ENCODE assay signal across 13 cellular contexts in the genomic region with DNA sequence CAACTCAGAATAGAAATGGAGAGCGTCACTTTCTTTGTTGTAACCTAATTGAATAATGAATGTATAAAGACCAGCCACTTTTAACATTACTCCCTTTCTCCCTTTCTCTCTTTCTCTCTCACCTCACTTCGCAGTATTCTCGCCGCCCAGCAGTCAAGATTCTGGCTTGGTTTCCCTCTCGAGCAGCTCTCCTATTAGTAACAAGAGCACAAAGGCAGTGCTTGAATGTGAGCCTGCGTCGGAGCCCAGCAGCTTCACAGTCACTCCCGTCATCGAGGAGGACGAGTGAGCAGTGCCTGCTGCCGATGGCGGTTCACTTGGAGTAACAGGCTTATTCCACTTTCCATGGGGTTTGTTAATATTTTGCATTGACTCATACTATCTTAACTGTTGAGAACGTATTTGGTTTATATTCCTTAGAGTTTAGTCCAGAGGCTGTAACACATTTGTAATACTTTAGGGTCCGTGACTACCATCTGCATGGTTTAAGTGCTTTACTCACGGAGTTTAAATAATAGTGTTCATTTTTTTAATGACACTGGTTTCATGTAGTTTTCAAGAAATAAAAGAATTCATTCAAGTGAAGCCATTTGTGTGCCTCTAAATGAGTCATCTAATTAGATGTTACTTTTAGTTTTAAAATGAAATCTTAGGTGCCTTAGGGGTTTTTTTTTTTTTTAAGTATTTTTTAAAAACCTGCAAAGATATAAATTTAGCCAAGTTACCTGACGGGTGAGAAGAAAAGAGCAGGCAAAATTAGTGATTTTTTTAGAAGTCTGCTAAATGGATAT. TPM values are rescaled to one million over a fixed set of nuclear protein-coding genes. Genes with fewer than 3 reads are reported as not detected.
DNase-seq lines count a peak whose midpoint lies in the region; ATAC-seq and TF ChIP-seq lines count a peak whose summit lies in the region.
"Had no signal": no experiment of that assay in that cellular context is flagged by ENCODE, and none has a peak within 500 bp of the region (broad histone marks: within the 10 kb centered on the region; RNA-seq: fewer than 3 reads in every experiment).

No MANE protein-coding gene starts in this region.

- 20 to 27% methylated on average over 15 to 16 of the region's 16 CpGs for whole genome bisulfite sequencing in GM23248 (ENCODE audit: low coverage in 1 of 2, low lambda C conversion rate in 2 of 2, missing lambda C conversion rate in 2 of 2), 2 experiments
- WGBS in psoas muscle, 3 donors, result 18 to 20% (median 20%) methylated on average over 15 to 16 of the region's 16 CpGs

- no peaks in the 10 kb centered on the region for H3K9me2 ChIP-seq in GM23248 (ENCODE audit: insufficient read depth)

- H3K4me1 Mint-ChIP-seq in brain (peaks cover 58% of the 10 kb centered on the region), neural progenitor cell (peaks cover 47% of the 10 kb centered on the region)

- DNase-seq in GM23248 (peak; percentile 19), NCI-H1105 treated with DMSO at 0.1 percent for 48 hours (lab: John Stamatoyannopoulos, UW) (peak; percentile 74), neural progenitor cell (ENCODE audit: low spot score) (peak; percentile 83), AG20443 (ENCODE audit: low spot score) (no peak), psoas muscle (no peak), HuH-7 (ENCODE audit: low spot score) (no peak)
- no peak for DNase-seq in activated CD8-positive, alpha-beta memory T cell treated with anti-CD3 and anti-CD28 coated beads for 24 hours
- DNase-seq: NCI-H1048, T-helper 9 cell, upper lobe of right lung had no signal

- ATAC-seq in psoas muscle, result no peak
- ATAC-seq: upper lobe of right lung had no signal

- peak overlapping the region; percentile 57 to 92 (median 64) for H3K27ac Mint-ChIP-seq in brain
- no peak overlapping the region for H3K27ac Mint-ChIP-seq in neural progenitor cell

- H3K79me2 ChIP-seq in GM23248 (ENCODE audit: insufficient read depth) (no peaks in the 10 kb centered on the region), neural progenitor cell (ENCODE audit: low read depth) (no peaks in the 10 kb centered on the region)

- H3K36me3 Mint-ChIP-seq in brain (no peaks in the 10 kb centered on the region), neural progenitor cell (no peaks in the 10 kb centered on the region)

- H3K9ac ChIP-seq in GM23248 (no peak overlapping the region), neural progenitor cell (no peak overlapping the region)

- H4K20me1 ChIP-seq in GM23248 (ENCODE audit: insufficient read depth), result no peaks in the 10 kb centered on the region
- peaks cover 16% of the 10 kb centered on the region for H4K20me1 ChIP-seq in neural progenitor cell (ENCODE audit: low read depth)

- H3K27me3 ChIP-seq in GM23248 (replicated peaks; ENCODE audit: insufficient read depth) (peaks cover 99% of the 10 kb centered on the region), neural progenitor cell (peaks cover 100% of the 10 kb centered on the region), psoas muscle (ENCODE audit: insufficient read depth in 3 of 3, low read length in 2 of 3) (peaks cover 3 to 85% (median 40%) of the 10 kb centered on the region in 3 donors)

- H3K4me2 ChIP-seq in GM23248 (ENCODE audit: unreplicated experiment) (no peak overlapping the region), neural progenitor cell (peak overlapping the region; percentile 71)

- in situ Hi-C loops in GM23248 (cut with MboI), result no loop called here

- H3K9me3 Mint-ChIP-seq in brain, result peaks cover 0 to 3% (median 0%) of the 10 kb centered on the region in 5 experiments
- H3K9me3 Mint-ChIP-seq in neural progenitor cell, result no peaks in the 10 kb centered on the region

- intact Hi-C loops in psoas muscle (cut with DNase I), result no loop called here

- H3K4me3 ChIP-seq in GM23248 (no peak overlapping the region), neural progenitor cell (peak overlapping the region; percentile 33), psoas muscle (no peak overlapping the region)
- H3K4me3 ChIP-seq: upper lobe of right lung had no signal

- H3K4me1 ChIP-seq in GM23248 (ENCODE audit: insufficient read depth), result no peaks in the 10 kb centered on the region
- H3K4me1 ChIP-seq in neural progenitor cell, result peaks cover 93% of the 10 kb centered on the region
- H3K4me1 ChIP-seq in psoas muscle, result peaks cover 4% of the 10 kb centered on the region

- TF ChIP-seq CTCF in brain (conservative IDR thresholded peaks at IDR 0.05) (no peak), neural progenitor cell (IDR thresholded peaks at IDR 0.05) (no peak), psoas muscle (IDR thresholded peaks at IDR 0.05) (no peak)

- H3K36me3 ChIP-seq in GM23248 (ENCODE audit: low read depth), result no peaks in the 10 kb centered on the region
- no peaks in the 10 kb centered on the region for H3K36me3 ChIP-seq in neural progenitor cell
- H3K36me3 ChIP-seq in psoas muscle (ENCODE audit: insufficient read depth in 1 of 2, low read depth in 1 of 2), result no peaks in the 10 kb centered on the region
- H3K36me3 ChIP-seq: upper lobe of right lung had no signal

- H3K4me3 Mint-ChIP-seq in brain (peak overlapping the region; percentile 60 to 82 (median 75)), neural progenitor cell (peak overlapping the region; percentile 76)

- H2AFZ ChIP-seq in GM23248 (no peak overlapping the region), neural progenitor cell (replicated peaks) (no peak overlapping the region)

- H3K27me3 Mint-ChIP-seq in brain (peaks cover 95% of the 10 kb centered on the region), neural progenitor cell (ENCODE audit: insufficient read depth, low read depth) (peaks cover 70% of the 10 kb centered on the region)

- H3K27ac ChIP-seq in GM23248, result no peak overlapping the region
- H3K27ac ChIP-seq in neural progenitor cell, result no peak overlapping the region
- H3K27ac ChIP-seq in psoas muscle, result no peak overlapping the region
- H3K27ac ChIP-seq: upper lobe of right lung had no signal

- no peaks in the 10 kb centered on the region for H3F3A ChIP-seq in GM23248 (ENCODE audit: insufficient read depth)
- peaks cover 56% of the 10 kb centered on the region for H3F3A ChIP-seq in neural progenitor cell (ENCODE audit: low read depth)

- no peaks in the 10 kb centered on the region for H3K9me3 ChIP-seq in GM23248 (ENCODE audit: low read depth)
- H3K9me3 ChIP-seq in neural progenitor cell (ENCODE audit: low read depth), result no peaks in the 10 kb centered on the region
- no peaks in the 10 kb centered on the region for H3K9me3 ChIP-seq in psoas muscle
- H3K9me3 ChIP-seq: upper lobe of right lung had no signal

RNA-seq across cellular contexts. Expression of a gene that starts 8.4 kb away (rescaled TPM):
- not detected in 2 replicates for total RNA-seq in GM23248 (2014; rRNA removed; shearing (Covaris generic))
- polyA plus RNA-seq in GM23248 (2016; fragmentation: Nextera tagmentation; extraction: Ambion mirVana) (not detected in 2 replicates), brain (ENCODE audit: insufficient read depth, low read depth, low replicate concordance) (0.29 TPM), psoas muscle (under 1 TPM; 0.03 to 0.07 (median 0.07) TPM)
- total RNA-seq in neural progenitor cell (ENCODE audit: low replicate concordance) (0.41 and 0.90 TPM in 2 replicates), psoas muscle (under 1 TPM in 3 of 4 donors, not detected in 1; 0.17 to 0.44 (median 0.27) TPM)
- total RNA-seq: bronchial epithelial cell, liver, upper lobe of right lung had no signal
- polyA plus RNA-seq: liver had no signal

Comparison
In these comparisons a context has a peak if more than half of its experiments do, and no peak if none do; other contexts are left out.
1. DNase-seq: peak in GM23248 (single experiment), NCI-H1105 treated with DMSO at 0.1 percent for 48 hours (single experiment) and neural progenitor cell (single experiment); none in activated CD8-positive, alpha-beta memory T cell treated with anti-CD3 and anti-CD28 coated beads for 24 hours (single experiment), AG20443 (single experiment), psoas muscle (0 of 2) and HuH-7 (single experiment).